ENCODE assay signal across 14 cellular contexts in genomic region chr2:12619975-12620374, GRCh38.
DNase-seq lines count a peak whose midpoint lies in the region; ATAC-seq, FAIRE-seq and TF ChIP-seq lines count a peak whose summit lies in the region.
"Had no signal": no experiment of that assay in that cellular context is flagged by ENCODE, and none has a peak within 500 bp of the region (broad histone marks: within the 10 kb centered on the region; RNA-seq: fewer than 3 reads in every experiment).

No MANE protein-coding gene starts in this region.

- no peaks in the 10 kb centered on the region for H3K27me3 Mint-ChIP-seq in astrocyte (ENCODE audit: low read depth, unreplicated experiment)
- H3K27me3 Mint-ChIP-seq in CD8-positive, alpha-beta memory T cell = no peaks in the 10 kb centered on the region
- H3K27me3 Mint-ChIP-seq: effector memory CD8-positive, alpha-beta T cell had no signal

- intact Hi-C loops in colonic mucosa (cut with DNase I) = no loop called here

- no peak overlapping the region for H3K4me3 Mint-ChIP-seq in astrocyte (ENCODE audit: unreplicated experiment)
- H3K4me3 Mint-ChIP-seq in CD8-positive, alpha-beta memory T cell = no peak overlapping the region
- H3K4me3 Mint-ChIP-seq: effector memory CD8-positive, alpha-beta T cell had no signal

- H2AFZ ChIP-seq in astrocyte (ENCODE audit: low read depth, low read length) = peak overlapping the region; percentile 4

- H3K4me3 ChIP-seq in AG09309 (ENCODE audit: control insufficient read depth, low read depth, low read length) = no peak overlapping the region
- H3K4me3 ChIP-seq in astrocyte (ENCODE audit: insufficient read depth, low read depth, low read length) = no peak overlapping the region
- no peak overlapping the region for H3K4me3 ChIP-seq in colonic mucosa
- H3K4me3 ChIP-seq in CD8-positive, alpha-beta memory T cell (ENCODE audit: low read length) = no peak overlapping the region
- H3K4me3 ChIP-seq: lung, thoracic aorta had no signal

- peak; percentile 80 for DNase-seq in AG09309 (ENCODE audit: low read depth)
- peak; percentile 29 for DNase-seq in H54 (ENCODE audit: insufficient read length, low spot score)
- DNase-seq in astrocyte (ENCODE audit: low read depth) = peak; percentile 93
- DNase-seq in kidney glomerular epithelial cell (lab: John Stamatoyannopoulos, UW) = peak; percentile 90
- no peak for DNase-seq in colonic mucosa
- DNase-seq in CD8-positive, alpha-beta memory T cell = no peak
- DNase-seq: DMS79 treated with DMSO at 0.1 percent for 48 hours; effector memory CD8-positive, alpha-beta T cell; NCI-H1105 treated with DMSO at 0.1 percent for 48 hours; SIG-M5 had no signal

- H3K9me3 ChIP-seq in astrocyte (ENCODE audit: insufficient read depth, low read depth, low read length) (no peaks in the 10 kb centered on the region), colonic mucosa (no peaks in the 10 kb centered on the region)
- H3K9me3 ChIP-seq in CD8-positive, alpha-beta memory T cell (ENCODE audit: low read length) = no peaks in the 10 kb centered on the region
- H3K9me3 ChIP-seq: thoracic aorta had no signal

- POLR2A ChIA-PET in CD8-positive, alpha-beta memory T cell (lab: Charles Lee) = interaction anchor here (0.6 kb wide), 1 partner anchor 82 kb away, joined by 3 read pairs; no protein-coding TSS in a partner anchor

- H3K27ac ChIP-seq in astrocyte (ENCODE audit: low read depth, low read length) = no peak overlapping the region
- no peak overlapping the region for H3K27ac ChIP-seq in colonic mucosa
- H3K27ac ChIP-seq in CD8-positive, alpha-beta memory T cell (ENCODE audit: low read depth, low read length) = no peak overlapping the region
- H3K27ac ChIP-seq: thoracic aorta had no signal

- H3K4me1 Mint-ChIP-seq in astrocyte (ENCODE audit: low read depth, unreplicated experiment) = peaks cover 9% of the 10 kb centered on the region
- H3K4me1 Mint-ChIP-seq in CD8-positive, alpha-beta memory T cell = peaks cover under 1 to 6% (median under 1%) of the 10 kb centered on the region in 3 donors

- ATAC-seq in HG02852 (IDR thresholded peaks at IDR 0.05; ENCODE audit: unreplicated experiment) (no peak), GM21619 (IDR thresholded peaks at IDR 0.05; ENCODE audit: unreplicated experiment) (no peak)
- ATAC-seq: effector memory CD8-positive, alpha-beta T cell had no signal

- no peak for TF ChIP-seq POLR2A in H54 (IDR thresholded peaks at IDR 0.05; ENCODE audit: low read depth, low read length)

- H3K4me1 ChIP-seq in astrocyte (ENCODE audit: insufficient read depth, low read length) (peaks cover 7% of the 10 kb centered on the region), colonic mucosa (no peaks in the 10 kb centered on the region)
- H3K4me1 ChIP-seq in CD8-positive, alpha-beta memory T cell (ENCODE audit: insufficient read depth, low read length) = no peaks in the 10 kb centered on the region

- TF ChIP-seq CTCF in AG09309 (IDR thresholded peaks at IDR 0.05; ENCODE audit: control insufficient read depth, insufficient read depth, low read depth, low read length, missing control alignments) (no peak), astrocyte (IDR thresholded peaks at IDR 0.05; ENCODE audit: insufficient read depth, low read depth, low read length) (no peak), colonic mucosa (IDR thresholded peaks at IDR 0.05) (no peak)

- no peak overlapping the region for H3K9ac ChIP-seq in astrocyte (ENCODE audit: low read length)
- no peak overlapping the region for H3K9ac ChIP-seq in colonic mucosa (ENCODE audit: low read depth in 2 of 2, low read length in 2 of 2)

- no peaks in the 10 kb centered on the region for H3K79me2 ChIP-seq in astrocyte (ENCODE audit: insufficient read depth, low read length)

- no peaks in the 10 kb centered on the region for H4K20me1 ChIP-seq in astrocyte (ENCODE audit: insufficient read depth, low read length)

- H3K9me3 Mint-ChIP-seq in astrocyte (ENCODE audit: unreplicated experiment) = no peaks in the 10 kb centered on the region
- H3K9me3 Mint-ChIP-seq in CD8-positive, alpha-beta memory T cell = no peaks in the 10 kb centered on the region
- H3K9me3 Mint-ChIP-seq: effector memory CD8-positive, alpha-beta T cell had no signal

- no peaks in the 10 kb centered on the region for H3K27me3 ChIP-seq in astrocyte (ENCODE audit: insufficient read depth, low read length)
- H3K27me3 ChIP-seq in colonic mucosa = no peaks in the 10 kb centered on the region
- no peaks in the 10 kb centered on the region for H3K27me3 ChIP-seq in CD8-positive, alpha-beta memory T cell (ENCODE audit: insufficient read depth, low read length, poor library complexity, severe bottlenecking)

- peak overlapping the region; percentile 82 for H3K27ac Mint-ChIP-seq in astrocyte (ENCODE audit: unreplicated experiment)
- no peak overlapping the region for H3K27ac Mint-ChIP-seq in CD8-positive, alpha-beta memory T cell
- H3K27ac Mint-ChIP-seq: effector memory CD8-positive, alpha-beta T cell had no signal

- H3K4me2 ChIP-seq in astrocyte (ENCODE audit: low read length) = peak overlapping the region; percentile 12

- H3K36me3 ChIP-seq in astrocyte (ENCODE audit: insufficient read depth, low read length) = no peaks in the 10 kb centered on the region
- no peaks in the 10 kb centered on the region for H3K36me3 ChIP-seq in colonic mucosa
- no peaks in the 10 kb centered on the region for H3K36me3 ChIP-seq in CD8-positive, alpha-beta memory T cell (ENCODE audit: insufficient read depth, low read length)
- H3K36me3 ChIP-seq: thoracic aorta had no signal

- FAIRE-seq in H54 (lab: Jason Lieb, UNC) = peak; percentile 96
- FAIRE-seq in astrocyte (lab: Jason Lieb, UNC) = peak; percentile 9

- H3K36me3 Mint-ChIP-seq in astrocyte (ENCODE audit: low read depth, unreplicated experiment) = no peaks in the 10 kb centered on the region
- no peaks in the 10 kb centered on the region for H3K36me3 Mint-ChIP-seq in CD8-positive, alpha-beta memory T cell

- CTCF ChIA-PET in CD8-positive, alpha-beta memory T cell (lab: Charles Lee) = no interaction called here

Comparison
In these comparisons a context has a peak if more than half of its experiments do, and no peak if none do; other contexts are left out.
1. DNase-seq: peak in AG09309 (single experiment), H54 (single experiment), astrocyte (single experiment) and kidney glomerular epithelial cell (single experiment); none in colonic mucosa (single experiment) and CD8-positive, alpha-beta memory T cell (0 of 5).